Comparison of ENCODE assay signal across 8 cellular contexts in the genomic region with DNA sequence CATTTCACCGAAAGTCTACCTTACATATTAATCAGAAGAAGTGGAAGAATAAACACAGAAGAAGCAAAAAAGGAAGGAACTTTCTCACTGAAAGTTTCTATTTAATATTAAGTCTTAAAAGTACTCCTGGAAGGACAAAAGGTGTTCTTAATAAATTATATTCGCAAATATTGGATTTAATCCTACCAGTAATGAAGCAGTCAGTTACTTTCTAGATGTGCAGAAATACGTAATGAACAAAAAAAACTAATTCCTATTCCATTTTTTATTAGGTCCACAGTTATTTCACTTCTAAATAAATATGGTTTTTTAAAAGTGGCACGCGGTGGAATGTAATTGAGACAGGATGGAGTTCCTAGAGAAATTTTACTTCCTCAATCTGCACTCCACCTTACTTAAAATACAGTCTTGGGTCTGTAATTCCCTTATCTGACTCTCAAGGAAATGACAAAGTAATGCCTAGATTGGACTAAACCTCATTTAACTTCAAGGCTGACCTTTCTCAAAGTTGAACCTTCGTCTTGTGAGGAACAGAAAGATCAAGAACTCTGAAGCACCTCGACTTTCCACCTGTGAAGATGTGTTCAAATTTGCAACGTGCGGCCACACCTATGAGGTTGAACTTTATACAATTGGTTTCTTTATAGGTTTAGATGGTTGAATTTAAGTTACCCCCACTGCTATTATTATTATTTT. TPM values are rescaled to one million over a fixed set of nuclear protein-coding genes. Genes with fewer than 3 reads are reported as not detected.
DNase-seq lines count a peak whose midpoint lies in the region; ATAC-seq and TF ChIP-seq lines count a peak whose summit lies in the region.

No MANE protein-coding gene starts in this region.

- peaks cover 22% of the 10 kb centered on the region for H4K20me1 ChIP-seq in OCI-LY7 (ENCODE audit: insufficient read depth, low read length)

- BruUV-seq in OCI-LY7 (replicated peaks; lab: Mats Ljungman, UMichigan) = TSS peak; percentile 81

- H3K4me1 ChIP-seq in ES-I3 (ENCODE audit: insufficient read depth, low read length) = peaks cover 29% of the 10 kb centered on the region
- H3K4me1 ChIP-seq in OCI-LY7 (ENCODE audit: insufficient read depth, low read length, poor library complexity, severe bottlenecking) = peaks cover 40% of the 10 kb centered on the region
- peaks cover 7% of the 10 kb centered on the region for H3K4me1 ChIP-seq in endocrine pancreas (ENCODE audit: control insufficient read depth, insufficient read depth, low read length)

- peaks cover 21% of the 10 kb centered on the region for H3K36me3 Mint-ChIP-seq in osteocyte (ENCODE audit: unreplicated experiment)

- TF ChIP-seq CTCF in OCI-LY7 (conservative IDR thresholded peaks at IDR 0.05; ENCODE audit: low read length) = no peak
- TF ChIP-seq CTCF in osteocyte (IDR thresholded peaks at IDR 0.05) = no peak

- H3K9me3 Mint-ChIP-seq in osteocyte (ENCODE audit: unreplicated experiment) = no peaks in the 10 kb centered on the region

- peak overlapping the region; percentile 76; the same call in 1 of the 2 replicates for H2AFZ ChIP-seq in OCI-LY7 (ENCODE audit: low read length)

- POLR2A ChIA-PET in OCI-LY7 (lab: Charles Lee) = interaction anchor here (0.7 to 5.0 kb wide), 7 partner anchors 14 to 308 kb away, joined by 3 to 47 read pairs (median 4); no protein-coding TSS in a partner anchor

- H3K27me3 ChIP-seq in endocrine pancreas (ENCODE audit: control insufficient read depth, insufficient read depth, low read length) = no peaks in the 10 kb centered on the region

- H3K27ac Mint-ChIP-seq in osteocyte (ENCODE audit: unreplicated experiment) = peak overlapping the region; percentile 89

- peak overlapping the region; percentile 92 for H3K9ac ChIP-seq in ES-I3 (ENCODE audit: low read depth, low read length)
- H3K9ac ChIP-seq in endocrine pancreas (ENCODE audit: control insufficient read depth, insufficient read depth, low read length) = peak overlapping the region; percentile 96

- peaks cover 36% of the 10 kb centered on the region for H3K79me2 ChIP-seq in OCI-LY7 (ENCODE audit: insufficient read depth, low read depth, low read length)

- peak overlapping the region; percentile 97 for H3K4me2 ChIP-seq in OCI-LY7 (ENCODE audit: low read length)

- H3K27ac ChIP-seq in OCI-LY7 (ENCODE audit: low read depth, low read length, poor library complexity, severe bottlenecking) = peak overlapping the region; percentile 68

- H3K36me3 ChIP-seq in ES-I3 (ENCODE audit: insufficient read depth, low read length) = no peaks in the 10 kb centered on the region
- H3K36me3 ChIP-seq in OCI-LY7 (ENCODE audit: insufficient read depth, low read length) = peaks cover 3% of the 10 kb centered on the region; the same call in 1 of the 2 replicates
- H3K36me3 ChIP-seq in endocrine pancreas (ENCODE audit: control insufficient read depth, insufficient read depth, low read length) = no peaks in the 10 kb centered on the region

- H3K4me1 Mint-ChIP-seq in osteocyte (ENCODE audit: unreplicated experiment) = peaks cover 26% of the 10 kb centered on the region

- H3K4me3 Mint-ChIP-seq in osteocyte (ENCODE audit: unreplicated experiment) = peak overlapping the region; percentile 82

- H3K27me3 Mint-ChIP-seq in osteocyte (ENCODE audit: unreplicated experiment) = no peaks in the 10 kb centered on the region

- no peak for DNase-seq in OCI-LY7 (ENCODE audit: low spot score)
- no peak for DNase-seq in osteocyte (ENCODE audit: extremely low spot score, unreplicated experiment)
- no peak for DNase-seq in activated CD8-positive, alpha-beta memory T cell treated with anti-CD3 and anti-CD28 coated beads, Interleukin-2, amount 50 U/mL, for 4 hours
- no peak for DNase-seq in amygdala (lab: John Stamatoyannopoulos, UW)

- peak overlapping the region; percentile 75 for H3K4me3 ChIP-seq in OCI-LY7 (ENCODE audit: low read depth, low read length, poor library complexity, severe bottlenecking)
- H3K4me3 ChIP-seq in endocrine pancreas (ENCODE audit: control insufficient read depth, insufficient read depth, low read length) = peak overlapping the region; percentile 95

- H3K9me3 ChIP-seq in ES-I3 (ENCODE audit: control insufficient read depth, insufficient read depth, low read length) = no peaks in the 10 kb centered on the region
- H3K9me3 ChIP-seq in OCI-LY7 (ENCODE audit: low read length) = no peaks in the 10 kb centered on the region
- no peaks in the 10 kb centered on the region for H3K9me3 ChIP-seq in endocrine pancreas (ENCODE audit: control insufficient read depth, low read length)

- intact Hi-C loops in OCI-LY7 (cut with micrococcal nuclease; ENCODE audit: unreplicated experiment) = loop anchor here (1.0 to 5.0 kb wide), 4 partner anchors 17 to 291 kb away; no protein-coding TSS in a partner anchor

- CTCF ChIA-PET in OCI-LY7 (lab: Charles Lee; ENCODE audit: unreplicated experiment) = interaction anchor here (2.0 kb wide), 1 partner anchor 19 kb away, joined by 8 read pairs; no protein-coding TSS in a partner anchor

- H3K9me2 ChIP-seq in OCI-LY7 (ENCODE audit: insufficient read depth, low read length) = no peaks in the 10 kb centered on the region

- ATAC-seq in HG02870 (IDR thresholded peaks at IDR 0.05; ENCODE audit: unreplicated experiment) (no peak), HG02885 (IDR thresholded peaks at IDR 0.05; ENCODE audit: poor library complexity, unreplicated experiment) (no peak)

RNA-seq across cellular contexts. Expression of gene TRAM2, which starts 1.1 kb away (rescaled TPM):
- total RNA-seq in OCI-LY7 (2014; rRNA removed; shearing (Covaris generic)) = 16.3 and 19.3 TPM in 2 replicates
- total RNA-seq in OCI-LY7 (2022) (34.9 and 38.2 TPM in 2 replicates), osteocyte (320 and 339 TPM in 2 replicates)
